In genomic region chr4:183177001-183177400, GRCh38 we compare ENCODE assay signal across 23 cellular contexts.
"Had no signal": no experiment of that assay in that cellular context is flagged by ENCODE, and none has a peak within 500 bp of the region (broad histone marks: within the 10 kb centered on the region; RNA-seq: fewer than 3 reads in every experiment).

No MANE protein-coding gene starts in this region.

- ATAC-seq: activated CD8-positive, alpha-beta memory T cell treated with anti-CD3 and anti-CD28 coated beads, Interleukin-2, amount 10 ng/mL, durations not matched to agents 7 days and 5 days; activated CD8-positive, alpha-beta T cell treated with anti-CD3 and anti-CD28 coated beads for 36 hours; activated naive CD8-positive, alpha-beta T cell treated with anti-CD3 and anti-CD28 coated beads, Interleukin-2, amount 50 U/mL, for 24 hours; body of pancreas; stimulated activated naive CD8-positive, alpha-beta T cell treated with anti-CD3 and anti-CD28 coated beads, Interleukin-15, amount 100 ng/mL, for 72 hours had no signal

- DNase-seq: activated CD4-positive, alpha-beta T cell treated with anti-CD3 and anti-CD28 coated beads, Interleukin-2, amount 10 ng/mL, durations not matched to agents 7 days and 5 days; activated CD4-positive, CD25-positive, alpha-beta regulatory T cell treated with anti-CD3 and anti-CD28 coated beads, Interleukin-2, amount 50 U/mL, for 72 hours; activated CD8-positive, alpha-beta memory T cell treated with anti-CD3 and anti-CD28 coated beads, Interleukin-2, amount 10 ng/mL, durations not matched to agents 7 days and 5 days; activated CD8-positive, alpha-beta T cell treated with anti-CD3 and anti-CD28 coated beads for 36 hours; activated effector memory CD4-positive, alpha-beta T cell treated with anti-CD3 and anti-CD28 coated beads, Interleukin-2, amount 50 U/mL, for 16 hours; activated naive CD4-positive, alpha-beta T cell treated with anti-CD3 and anti-CD28 coated beads, Interleukin-2, amount 50 U/mL, for 16 hours; activated naive CD8-positive, alpha-beta T cell treated with anti-CD3 and anti-CD28 coated beads, Interleukin-2, amount 50 U/mL, for 24 hours; activated T-cell treated with anti-CD3 and anti-CD28 coated beads for 4 hours; anterior cingulate cortex; body of pancreas; erythroblast; foreskin melanocyte; immature natural killer cell; left ventricle myocardium inferior; midbrain; stimulated activated CD4-positive, alpha-beta T cell treated with anti-CD3 and anti-CD28 coated beads, Interleukin-1b, Interleukin-23, amount 100 ng/mL, for 48 hours; stimulated activated naive CD8-positive, alpha-beta T cell treated with anti-CD3 and anti-CD28 coated beads, Interleukin-15, amount 100 ng/mL, for 72 hours; T-helper 2 cell; tibial artery had no signal

- H3K4me1 Mint-ChIP-seq: activated CD4-positive, alpha-beta T cell treated with anti-CD3 and anti-CD28 coated beads, Interleukin-2, amount 10 ng/mL, durations not matched to agents 7 days and 5 days; activated CD8-positive, alpha-beta memory T cell treated with anti-CD3 and anti-CD28 coated beads, Interleukin-2, amount 10 ng/mL, durations not matched to agents 7 days and 5 days; activated naive CD8-positive, alpha-beta T cell treated with anti-CD3 and anti-CD28 coated beads, Interleukin-2, amount 50 U/mL, for 24 hours; stimulated activated naive CD8-positive, alpha-beta T cell treated with anti-CD3 and anti-CD28 coated beads, Interleukin-15, amount 100 ng/mL, for 72 hours had no signal

- H3K9me3 ChIP-seq: body of pancreas, left ventricle myocardium inferior, prostate gland, tibial artery had no signal

- H3K27me3 ChIP-seq: body of pancreas, tibial artery had no signal

- H3K4me3 Mint-ChIP-seq: activated CD4-positive, alpha-beta T cell treated with anti-CD3 and anti-CD28 coated beads, Interleukin-2, amount 10 ng/mL, durations not matched to agents 7 days and 5 days; activated CD8-positive, alpha-beta memory T cell treated with anti-CD3 and anti-CD28 coated beads, Interleukin-2, amount 10 ng/mL, durations not matched to agents 7 days and 5 days; activated CD8-positive, alpha-beta T cell treated with anti-CD3 and anti-CD28 coated beads for 36 hours; activated naive CD8-positive, alpha-beta T cell treated with anti-CD3 and anti-CD28 coated beads, Interleukin-2, amount 50 U/mL, for 24 hours; immature natural killer cell; natural killer cell treated with Interleukin-12 subunit alpha and Interleukin-12 subunit beta and Interleukin-15 and Interleukin-18, amount 100 ng/mL, for 72 hours; stimulated activated naive CD8-positive, alpha-beta T cell treated with anti-CD3 and anti-CD28 coated beads, Interleukin-15, amount 100 ng/mL, for 72 hours had no signal

- H3K4me3 ChIP-seq: body of pancreas, left ventricle myocardium inferior, prostate gland, skin epidermis, tibial artery had no signal

- H3K27ac ChIP-seq: body of pancreas, prostate gland, skin epidermis, tibial artery, VCaP had no signal

- H3K9me3 Mint-ChIP-seq: activated CD4-positive, alpha-beta T cell treated with anti-CD3 and anti-CD28 coated beads, Interleukin-2, amount 10 ng/mL, durations not matched to agents 7 days and 5 days; activated CD8-positive, alpha-beta T cell treated with anti-CD3 and anti-CD28 coated beads for 36 hours; activated naive CD8-positive, alpha-beta T cell treated with anti-CD3 and anti-CD28 coated beads, Interleukin-2, amount 50 U/mL, for 24 hours; immature natural killer cell; natural killer cell treated with Interleukin-12 subunit alpha and Interleukin-12 subunit beta and Interleukin-15 and Interleukin-18, amount 100 ng/mL, for 72 hours; stimulated activated naive CD8-positive, alpha-beta T cell treated with anti-CD3 and anti-CD28 coated beads, Interleukin-15, amount 100 ng/mL, for 72 hours had no signal

- H3K36me3 Mint-ChIP-seq: activated CD8-positive, alpha-beta memory T cell treated with anti-CD3 and anti-CD28 coated beads, Interleukin-2, amount 10 ng/mL, durations not matched to agents 7 days and 5 days; immature natural killer cell; natural killer cell treated with Interleukin-12 subunit alpha and Interleukin-12 subunit beta and Interleukin-15 and Interleukin-18, amount 100 ng/mL, for 72 hours had no signal

- H3K36me3 ChIP-seq: left ventricle myocardium inferior, prostate gland, tibial artery had no signal

- H3K4me1 ChIP-seq: prostate gland had no signal

- H3K27ac Mint-ChIP-seq: activated CD4-positive, alpha-beta T cell treated with anti-CD3 and anti-CD28 coated beads, Interleukin-2, amount 10 ng/mL, durations not matched to agents 7 days and 5 days; activated CD8-positive, alpha-beta memory T cell treated with anti-CD3 and anti-CD28 coated beads, Interleukin-2, amount 10 ng/mL, durations not matched to agents 7 days and 5 days; activated CD8-positive, alpha-beta T cell treated with anti-CD3 and anti-CD28 coated beads for 36 hours; activated naive CD8-positive, alpha-beta T cell treated with anti-CD3 and anti-CD28 coated beads, Interleukin-2, amount 50 U/mL, for 24 hours; immature natural killer cell; natural killer cell treated with Interleukin-12 subunit alpha and Interleukin-12 subunit beta and Interleukin-15 and Interleukin-18, amount 100 ng/mL, for 72 hours; stimulated activated naive CD8-positive, alpha-beta T cell treated with anti-CD3 and anti-CD28 coated beads, Interleukin-15, amount 100 ng/mL, for 72 hours had no signal
